In genomic region chr13:33976965-33977364, GRCh38 we compare ENCODE assay signal across 1 cellular context.
TF ChIP-seq lines count a peak whose summit lies in the region.

No MANE protein-coding gene starts in this region.

TF ChIP-seq in HepG2, 621 proteins besides CTCF, POLR2A, EP300 and RAD21 (continued from another document):
- TF ChIP-seq FOSL2 (CRISPR knock-in tag; IDR thresholded peaks at IDR 0.05): 0 out of 2 replicates have a peak, but pooled peaks have one; percentile 22
- TF ChIP-seq ARID5B (CRISPR knock-in tag; IDR thresholded peaks at IDR 0.05): 0 out of 2 replicates have a peak, but pooled peaks have one; percentile 13
- TF ChIP-seq TAF15 (IDR thresholded peaks at IDR 0.05; ENCODE audit: low read depth, low read length, poor library complexity, severe bottlenecking): no peak
- no peak for TF ChIP-seq ZFP36L1 (CRISPR knock-in tag; IDR thresholded peaks at IDR 0.05)
- no peak for TF ChIP-seq SMC3 (IDR thresholded peaks at IDR 0.05; ENCODE audit: low read length)
- TF ChIP-seq, protein P1, sequence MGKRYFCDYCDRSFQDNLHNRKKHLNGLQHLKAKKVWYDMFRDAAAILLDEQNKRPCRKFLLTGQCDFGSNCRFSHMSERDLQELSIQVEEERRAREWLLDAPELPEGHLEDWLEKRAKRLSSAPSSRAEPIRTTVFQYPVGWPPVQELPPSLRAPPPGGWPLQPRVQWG (CRISPR knock-in tag; IDR thresholded peaks at IDR 0.05; ENCODE audit: borderline replicate concordance, low read depth): no peak
- no peak for TF ChIP-seq SP5 (CRISPR knock-in tag; IDR thresholded peaks at IDR 0.05; ENCODE audit: borderline replicate concordance, low read depth)
- peak; percentile 92 to 95 for TF ChIP-seq MAFK (conservative IDR thresholded peaks at IDR 0.05 in 1 of 2, IDR thresholded peaks at IDR 0.05 in 1 of 2; ENCODE audit: low read length in 2 of 2)
